In the genomic region with DNA sequence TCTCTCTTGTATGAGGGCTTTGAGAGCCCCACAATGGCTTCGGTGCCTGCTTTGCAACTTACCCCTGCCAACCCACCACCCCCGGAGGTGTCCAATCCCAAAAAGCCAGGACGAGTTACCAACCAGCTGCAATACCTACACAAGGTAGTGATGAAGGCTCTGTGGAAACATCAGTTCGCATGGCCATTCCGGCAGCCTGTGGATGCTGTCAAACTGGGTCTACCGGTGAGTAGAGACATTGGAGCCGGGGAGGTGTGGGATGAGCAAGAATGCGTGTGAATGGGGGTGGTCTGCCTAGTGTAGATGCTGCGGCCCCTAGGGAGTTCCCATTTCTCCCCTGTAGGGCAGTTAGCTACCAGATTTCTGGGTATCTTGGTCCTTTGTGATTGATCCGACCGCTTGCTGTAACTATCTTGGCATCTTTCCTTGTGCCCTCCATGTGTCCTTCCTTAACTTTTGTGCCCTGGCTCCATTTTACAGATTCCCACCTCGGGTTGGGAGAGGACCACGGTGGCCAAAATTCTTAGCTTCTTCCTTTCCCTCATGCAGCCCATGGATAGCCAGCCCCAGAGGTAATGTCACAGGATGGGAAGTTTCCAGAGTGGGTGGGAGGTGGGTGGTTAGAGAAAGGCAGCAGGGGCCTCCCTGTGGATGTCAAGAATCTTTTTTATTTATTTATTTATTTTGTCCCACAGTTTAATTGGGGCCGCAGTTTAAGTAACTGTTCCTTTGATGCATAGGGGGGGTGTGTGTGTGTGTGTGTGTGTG, we compare ENCODE assay signal across 9 cellular contexts. TPM values are rescaled to one million over a fixed set of nuclear protein-coding genes. Genes with fewer than 3 reads are reported as not detected.
DNase-seq lines count a peak whose midpoint lies in the region; TF ChIP-seq lines count a peak whose summit lies in the region.
"Had no signal": no experiment of that assay in that cellular context is flagged by ENCODE, and none has a peak within 500 bp of the region (broad histone marks: within the 10 kb centered on the region; RNA-seq: fewer than 3 reads in every experiment).

No MANE protein-coding gene starts in this region.

- CTCF ChIA-PET in RWPE1 (lab: Yijun Ruan, JAX), result interaction anchor here (0.6 to 1.3 kb wide), 3 partner anchors 10 to 41 kb away, joined by 3 to 8 read pairs (median 4); no protein-coding TSS in a partner anchor

- DNase-seq in GM12865 (ENCODE audit: low read depth) (no peak), RWPE1 (ENCODE audit: low spot score) (no peak), esophagus squamous epithelium (lab: John Stamatoyannopoulos, UW) (no peak), NCI-H345 treated with DMSO at 0.1 percent for 48 hours (lab: John Stamatoyannopoulos, UW; ENCODE audit: unreplicated experiment) (no peak), NOMO-1 treated with DMSO at 0.1 percent for 48 hours (lab: John Stamatoyannopoulos, UW; ENCODE audit: unreplicated experiment) (no peak), mucosa of gallbladder (ENCODE audit: low spot score) (no peak), NCI-H2171 (lab: John Stamatoyannopoulos, UW) (no peak)

- peak overlapping the region; percentile 34 for H3K9ac ChIP-seq in rectal smooth muscle tissue (ENCODE audit: low read length)

- H3K4me1 ChIP-seq in esophagus squamous epithelium, result peaks cover 13 to 57% (median 33%) of the 10 kb centered on the region in 3 donors
- H3K4me1 ChIP-seq in rectal smooth muscle tissue (ENCODE audit: control insufficient read depth, insufficient read depth, low read length), result peaks cover 7% of the 10 kb centered on the region

- TF ChIP-seq CTCF in GM12865 (IDR thresholded peaks at IDR 0.05; ENCODE audit: insufficient read depth, low read depth, low read length, missing control alignments), result no peak
- no peak for TF ChIP-seq CTCF in RWPE1 (conservative IDR thresholded peaks at IDR 0.05; ENCODE audit: low read depth)
- TF ChIP-seq CTCF in esophagus squamous epithelium (IDR thresholded peaks at IDR 0.05), result peak in 1 of 6 experiments; percentile 8

- H3K27ac ChIP-seq in RWPE1, result peak overlapping the region; percentile 53
- peak overlapping the region in 2 of 4 donors; percentile 100 for H3K27ac ChIP-seq in esophagus squamous epithelium
- no peak overlapping the region for H3K27ac ChIP-seq in rectal smooth muscle tissue (ENCODE audit: low read depth, low read length)

- POLR2A ChIA-PET in RWPE1 (lab: Yijun Ruan, JAX; ENCODE audit: low non-redundant PET), result interaction anchor here (0.5 to 0.8 kb wide), 3 partner anchors 9 to 275 kb away, joined by 3 to 5 read pairs (median 4); no protein-coding TSS in a partner anchor

- intact Hi-C loops in esophagus squamous epithelium (cut with DNase I), result no loop called here

- WGBS in esophagus squamous epithelium, 2 donors, result 3 to 4% methylated on average over 11 to 12 of the region's 14 CpGs

- H3K36me3 ChIP-seq in esophagus squamous epithelium, result peaks cover 48 to 69% (median 61%) of the 10 kb centered on the region in 3 donors
- peaks cover 50% of the 10 kb centered on the region for H3K36me3 ChIP-seq in rectal smooth muscle tissue (ENCODE audit: control insufficient read depth, insufficient read depth, low read length)

- no peaks in the 10 kb centered on the region for H3K9me3 ChIP-seq in esophagus squamous epithelium

- no peak for TF ChIP-seq POLR2A in esophagus squamous epithelium (IDR thresholded peaks at IDR 0.05)

- H3K27me3 ChIP-seq in esophagus squamous epithelium (no peaks in the 10 kb centered on the region), rectal smooth muscle tissue (ENCODE audit: control insufficient read depth, insufficient read depth, low read length) (no peaks in the 10 kb centered on the region)

- peak overlapping the region; percentile 88 for H3K4me3 ChIP-seq in GM12865 (ENCODE audit: low read depth, low read length)
- H3K4me3 ChIP-seq in esophagus squamous epithelium, result peak overlapping the region; percentile 71 to 92 (median 87)
- peak overlapping the region; percentile 60 for H3K4me3 ChIP-seq in rectal smooth muscle tissue (ENCODE audit: low read length)

RNA-seq across cellular contexts. Expression of a gene that starts 6.3 kb away (rescaled TPM):
- total RNA-seq in esophagus squamous epithelium (100 to 1,000 TPM; 110 to 152 (median 132) TPM), mucosa of gallbladder (150 TPM)

RNA-seq across cellular contexts. Expression of a gene that starts 21.8 kb away (rescaled TPM):
- total RNA-seq in esophagus squamous epithelium, result 10 to 100 TPM in 2 of 4 donors, 1 to 10 TPM in 2; 4.7 to 36.4 (median 12.6) TPM
- 68.2 TPM for total RNA-seq in mucosa of gallbladder

RNA-seq across cellular contexts. Expression of a gene that starts 33.9 kb away (rescaled TPM):
- 10 to 100 TPM in 2 of 4 donors, 1 to 10 TPM in 2; 3.4 to 24.8 (median 9.2) TPM for total RNA-seq in esophagus squamous epithelium
- 43.2 TPM for total RNA-seq in mucosa of gallbladder

RNA-seq across cellular contexts. Expression of a gene that starts 34.7 kb away (rescaled TPM):
- total RNA-seq in esophagus squamous epithelium (1 to 10 TPM in 2 of 4 donors, under 1 TPM in 2; 0.61 to 9.7 (median 1.6) TPM), mucosa of gallbladder (8.4 TPM)
- total RNA-seq: dermis microvascular lymphatic vessel endothelial cell had no signal
